9 cellular contexts compared by ENCODE assay signal in genomic region chr6:40831381-40831780, GRCh38.
"Had no signal": no experiment of that assay in that cellular context is flagged by ENCODE, and none has a peak within 500 bp of the region (broad histone marks: within the 10 kb centered on the region; RNA-seq: fewer than 3 reads in every experiment).

No MANE protein-coding gene starts in this region.

- DNase-seq: GM23248, GOT3, H7, H9, HCEC 1CT, HFFc6 had no signal

- H3K27ac ChIP-seq: GM23248 had no signal

- H3K9me3 ChIP-seq: HAP-1 had no signal

- ATAC-seq: HCT116 had no signal

- H3K9me3 Mint-ChIP-seq: H9, HFFc6 had no signal

- FAIRE-seq: H54 had no signal

- H3K4me3 ChIP-seq: GM23248, HAP-1 had no signal

- H3K27ac Mint-ChIP-seq: H9, HFFc6 had no signal

- H3K4me1 ChIP-seq: HAP-1 had no signal

- H3K4me3 Mint-ChIP-seq: H9, HFFc6 had no signal

- H2AFZ ChIP-seq: GM23248 had no signal

- H3K36me3 ChIP-seq: HAP-1 had no signal
